Comparison of ENCODE assay signal across 21 cellular contexts in the genomic region with DNA sequence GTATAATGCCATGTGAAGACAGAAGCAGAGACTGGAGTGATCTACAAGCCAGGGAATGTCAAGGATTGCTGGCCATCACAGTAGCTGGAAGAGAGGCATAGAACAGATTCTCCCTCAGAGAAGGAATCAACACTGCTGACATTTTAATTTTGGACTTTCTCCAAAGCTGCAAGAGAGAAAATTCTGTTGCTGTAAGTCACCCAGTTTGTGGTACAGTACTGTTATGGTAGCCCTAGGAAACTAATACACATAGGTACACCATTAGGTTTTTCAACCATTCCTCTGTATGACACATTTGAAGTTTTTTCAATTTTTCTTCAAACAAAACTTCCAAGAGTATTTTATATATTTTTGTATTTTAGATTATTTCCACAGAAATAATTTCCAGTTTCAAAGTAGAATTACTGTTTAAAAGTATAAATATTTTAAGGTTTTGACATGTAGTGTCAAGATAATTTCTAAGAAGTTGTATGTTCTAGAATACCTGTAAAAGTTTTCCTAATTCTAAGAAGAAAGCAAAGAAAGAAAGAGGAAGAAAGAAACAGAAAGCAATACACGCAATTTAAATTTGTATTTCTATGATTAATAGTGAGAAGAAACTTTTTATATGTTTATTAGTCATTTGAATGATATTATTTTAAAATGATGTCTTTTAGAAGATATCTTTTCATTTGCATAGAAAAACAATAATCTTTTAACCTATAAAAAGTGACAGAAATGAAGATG.
DNase-seq lines count a peak whose midpoint lies in the region; ATAC-seq and TF ChIP-seq lines count a peak whose summit lies in the region.
"Had no signal": no experiment of that assay in that cellular context is flagged by ENCODE, and none has a peak within 500 bp of the region (broad histone marks: within the 10 kb centered on the region; RNA-seq: fewer than 3 reads in every experiment).

No MANE protein-coding gene starts in this region.

- POLR2A ChIA-PET in CD8-positive, alpha-beta memory T cell (lab: Charles Lee), result no interaction called here
- POLR2A ChIA-PET in WTC11 (lab: Charles Lee), result no interaction called here

- CTCF ChIA-PET in CD8-positive, alpha-beta memory T cell (lab: Charles Lee), result interaction anchor here (1.3 kb wide), 1 partner anchor 71 kb away, joined by 5 read pairs; a partner anchor contains a TSS
- CTCF ChIA-PET in WTC11 (lab: Charles Lee), result no interaction called here

- H3K36me3 ChIP-seq in CD8-positive, alpha-beta memory T cell (ENCODE audit: insufficient read depth, low read length), result peaks cover 11% of the 10 kb centered on the region
- H3K36me3 ChIP-seq: SJSA1 had no signal

- no peak for DNase-seq in activated CD4-positive, CD25-positive, alpha-beta regulatory T cell treated with anti-CD3 and anti-CD28 coated beads, Interleukin-2, amount 50 U/mL, for 72 hours
- DNase-seq in CD8-positive, alpha-beta memory T cell, result no peak
- peak; percentile 27 for DNase-seq in astrocyte of the cerebellum (ENCODE audit: low read depth)
- DNase-seq in kidney glomerular epithelial cell (lab: John Stamatoyannopoulos, UW), result peak; percentile 27
- DNase-seq in WTC11 (ENCODE audit: low spot score), result no peak
- DNase-seq in hypothalamus (lab: John Stamatoyannopoulos, UW), result no peak
- no peak for DNase-seq in NCI-H446 (lab: John Stamatoyannopoulos, UW)
- DNase-seq: activated naive CD4-positive, alpha-beta T cell; COR-L47; cortex of kidney; left ventricle myocardium inferior; NCI-H1436; NCI-H345; posterior cingulate gyrus; stimulated activated CD4-positive, alpha-beta T cell treated with anti-CD3 and anti-CD28 coated beads, Interleukin-15, amount 100 ng/mL, for 24 hours had no signal

- no peaks in the 10 kb centered on the region for H3K27me3 ChIP-seq in CD8-positive, alpha-beta memory T cell (ENCODE audit: insufficient read depth, low read length, poor library complexity, severe bottlenecking)
- H3K27me3 ChIP-seq: hepatocyte, SJSA1 had no signal

- no peak overlapping the region for H3K4me3 Mint-ChIP-seq in CD8-positive, alpha-beta memory T cell
- H3K4me3 Mint-ChIP-seq in WTC11, result no peak overlapping the region

- peak overlapping the region in 6 of 8 donors; percentile 50 to 86 (median 77) for H3K27ac Mint-ChIP-seq in CD8-positive, alpha-beta memory T cell
- no peak overlapping the region for H3K27ac Mint-ChIP-seq in WTC11

- H3K36me3 Mint-ChIP-seq in CD8-positive, alpha-beta memory T cell, result peaks cover 6 to 71% (median 28%) of the 10 kb centered on the region in 3 donors
- H3K36me3 Mint-ChIP-seq in WTC11, result peaks cover 22% of the 10 kb centered on the region

- H3K9me3 ChIP-seq in CD8-positive, alpha-beta memory T cell (ENCODE audit: low read length), result no peaks in the 10 kb centered on the region
- H3K9me3 ChIP-seq: SJSA1 had no signal

- peak; percentile 77 to 89 for ATAC-seq in activated CD4-positive, CD25-positive, alpha-beta regulatory T cell treated with anti-CD3 and anti-CD28 coated beads, Interleukin-2, amount 50 U/mL, for 24 hours
- ATAC-seq in WTC11, result no peak

- in situ Hi-C loops in astrocyte of the cerebellum (cut with HindIII; ENCODE audit: low sequenced_read_pairs), result no loop called here

- peaks cover 41 to 58% (median 43%) of the 10 kb centered on the region in 3 donors for H3K4me1 Mint-ChIP-seq in CD8-positive, alpha-beta memory T cell
- no peaks in the 10 kb centered on the region for H3K4me1 Mint-ChIP-seq in WTC11

- TF ChIP-seq CTCF in astrocyte of the cerebellum (IDR thresholded peaks at IDR 0.05; ENCODE audit: low read depth, low read length, missing control alignments), result no peak
- TF ChIP-seq CTCF in WTC11 (IDR thresholded peaks at IDR 0.05), result no peak

- peaks cover 11% of the 10 kb centered on the region for H3K4me1 ChIP-seq in CD8-positive, alpha-beta memory T cell (ENCODE audit: insufficient read depth, low read length)
- H3K4me1 ChIP-seq: left ventricle myocardium inferior, SJSA1 had no signal

- H3K4me3 ChIP-seq in CD8-positive, alpha-beta memory T cell (ENCODE audit: low read length), result no peak overlapping the region
- no peak overlapping the region for H3K4me3 ChIP-seq in astrocyte of the cerebellum (ENCODE audit: low read depth, low read length)
- H3K4me3 ChIP-seq: hepatocyte, left ventricle myocardium inferior, SJSA1 had no signal

- H3K27me3 Mint-ChIP-seq in CD8-positive, alpha-beta memory T cell, result no peaks in the 10 kb centered on the region
- no peaks in the 10 kb centered on the region for H3K27me3 Mint-ChIP-seq in WTC11 (ENCODE audit: low read depth)

- no peaks in the 10 kb centered on the region for H3K9me3 Mint-ChIP-seq in CD8-positive, alpha-beta memory T cell
- peaks cover 3% of the 10 kb centered on the region; the same call in 1 of the 2 replicates for H3K9me3 Mint-ChIP-seq in WTC11

- H3K27ac ChIP-seq in CD8-positive, alpha-beta memory T cell (ENCODE audit: low read depth, low read length), result no peak overlapping the region
- H3K27ac ChIP-seq: 22Rv1, hepatocyte, HL-60, KMS-11, left ventricle myocardium inferior, SJSA1 had no signal

TF ChIP-seq in WTC11, 78 proteins besides CTCF, POLR2A, EP300 and RAD21:
- TF ChIP-seq RELA (CRISPR knock-in tag; IDR thresholded peaks at IDR 0.05; ENCODE audit: borderline replicate concordance) (no peak), ZNF138 (CRISPR knock-in tag; conservative IDR thresholded peaks at IDR 0.05) (no peak), TEAD4 (CRISPR knock-in tag; IDR thresholded peaks at IDR 0.05) (no peak), ESRRA (CRISPR knock-in tag; IDR thresholded peaks at IDR 0.05; ENCODE audit: borderline replicate concordance) (no peak), ZNF263 (CRISPR knock-in tag; IDR thresholded peaks at IDR 0.05; ENCODE audit: low read depth) (no peak)
- TF ChIP-seq, protein P1, sequence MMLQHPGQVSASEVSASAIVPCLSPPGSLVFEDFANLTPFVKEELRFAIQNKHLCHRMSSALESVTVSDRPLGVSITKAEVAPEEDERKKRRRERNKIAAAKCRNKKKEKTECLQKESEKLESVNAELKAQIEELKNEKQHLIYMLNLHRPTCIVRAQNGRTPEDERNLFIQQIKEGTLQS (CRISPR knock-in tag; conservative IDR thresholded peaks at IDR 0.05), result no peak

Comparison
In these comparisons a context has a peak if more than half of its experiments do, and no peak if none do; other contexts are left out.
1. DNase-seq: peak in astrocyte of the cerebellum (single experiment) and kidney glomerular epithelial cell (single experiment); none in activated CD4-positive, CD25-positive, alpha-beta regulatory T cell treated with anti-CD3 and anti-CD28 coated beads, Interleukin-2, amount 50 U/mL, for 72 hours (single experiment), CD8-positive, alpha-beta memory T cell (0 of 5), WTC11 (single experiment), hypothalamus (0 of 51) and NCI-H446 (0 of 2).